Comparison of ENCODE assay signal across 8 cellular contexts in the genomic region with DNA sequence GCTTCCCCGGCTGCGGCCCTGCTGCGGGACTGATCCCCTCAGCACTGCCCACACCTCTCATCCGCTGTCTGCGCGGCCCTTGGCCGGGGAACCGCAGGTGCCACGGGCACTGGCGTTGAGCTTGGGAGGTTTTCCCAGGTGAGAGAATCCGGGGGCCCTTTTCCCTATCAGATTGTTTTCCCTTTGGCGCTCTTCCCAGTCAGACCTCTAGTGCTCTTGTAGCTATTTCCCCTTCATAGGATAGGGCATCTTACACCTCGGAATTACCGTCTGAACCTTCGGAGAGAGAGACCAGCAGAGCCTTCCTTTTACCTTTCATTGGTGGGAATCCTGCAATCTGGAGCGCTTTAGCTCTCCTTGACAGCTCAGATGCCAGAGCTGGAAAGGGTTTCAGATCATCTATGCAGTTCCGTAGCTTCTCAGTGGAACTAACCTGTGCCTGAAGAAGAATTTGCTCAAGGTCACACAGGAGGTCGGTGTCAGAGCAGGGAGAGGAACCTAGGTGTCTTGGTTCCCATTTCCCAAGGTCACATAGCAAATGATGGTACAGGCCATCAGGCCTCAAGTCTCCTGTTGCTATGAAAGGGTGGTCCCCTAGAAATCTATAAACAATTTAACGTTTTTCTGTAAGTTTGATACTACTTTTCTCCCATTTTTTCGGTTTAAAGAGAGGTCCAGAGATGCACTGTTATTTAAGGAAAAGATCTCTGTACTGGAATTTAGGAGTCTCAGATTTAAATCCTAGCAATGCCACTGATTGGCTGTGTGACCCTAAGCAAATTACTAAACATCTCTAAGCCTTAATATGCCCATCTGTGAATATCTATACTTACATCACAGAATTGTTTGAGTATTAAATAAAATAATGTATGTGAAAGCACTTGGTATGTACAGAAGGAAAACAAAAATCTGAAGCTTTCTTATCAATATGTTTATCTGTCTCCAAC. TPM values are rescaled to one million over a fixed set of nuclear protein-coding genes. Genes with fewer than 3 reads are reported as not detected.
DNase-seq lines count a peak whose midpoint lies in the region; ATAC-seq lines count a peak whose summit lies in the region.

No MANE protein-coding gene starts in this region.

- H3K9me3 Mint-ChIP-seq in T-helper 1 cell treated with Interleukin-12 subunit alpha and Interleukin-12 subunit beta and Interleukin-4 antibody, amounts not matched to agents 30 μg/mL and 1 μg/mL, for 36 hours = no peaks in the 10 kb centered on the region
- H3K9me3 Mint-ChIP-seq in IgD-negative memory B cell = no peaks in the 10 kb centered on the region
- H3K9me3 Mint-ChIP-seq in activated CD4-positive, alpha-beta memory T cell treated with anti-CD3 and anti-CD28 coated beads for 36 hours = no peaks in the 10 kb centered on the region

- DNase-seq in T-helper 1 cell (no peak), left cardiac atrium (no peak), renal cortical epithelial cell (ENCODE audit: low read depth) (peak; percentile 23), GDM1 (lab: John Stamatoyannopoulos, UW) (no peak)
- no peak for DNase-seq in activated CD4-positive, alpha-beta memory T cell treated with anti-CD3 and anti-CD28 coated beads for 36 hours
- DNase-seq in stimulated activated CD4-positive, alpha-beta T cell treated with anti-CD3 and anti-CD28 coated beads, Interleukin-1b, Interleukin-23, amount 100 ng/mL, for 48 hours = no peak

- peak overlapping the region; percentile 86 for H3K27ac Mint-ChIP-seq in T-helper 1 cell treated with Interleukin-12 subunit alpha and Interleukin-12 subunit beta and Interleukin-4 antibody, amounts not matched to agents 30 μg/mL and 1 μg/mL, for 36 hours
- H3K27ac Mint-ChIP-seq in IgD-negative memory B cell = peak overlapping the region; percentile 89 to 96 (median 96)
- peak overlapping the region; percentile 45 for H3K27ac Mint-ChIP-seq in activated CD4-positive, alpha-beta memory T cell treated with anti-CD3 and anti-CD28 coated beads for 36 hours

- POLR2A ChIA-PET in activated CD4-positive, alpha-beta memory T cell treated with anti-CD3 and anti-CD28 coated beads for 36 hours (lab: Charles Lee) = interaction anchor here (0.7 to 1.8 kb wide), 5 partner anchors 11 to 365 kb away, joined by 3 to 6 read pairs (median 3); no protein-coding TSS in a partner anchor

- peaks cover 19% of the 10 kb centered on the region for H3K36me3 Mint-ChIP-seq in T-helper 1 cell treated with Interleukin-12 subunit alpha and Interleukin-12 subunit beta and Interleukin-4 antibody, amounts not matched to agents 30 μg/mL and 1 μg/mL, for 36 hours (ENCODE audit: low read depth)
- no peaks in the 10 kb centered on the region for H3K36me3 Mint-ChIP-seq in IgD-negative memory B cell
- peaks cover 5% of the 10 kb centered on the region for H3K36me3 Mint-ChIP-seq in activated CD4-positive, alpha-beta memory T cell treated with anti-CD3 and anti-CD28 coated beads for 36 hours

- peaks cover 38% of the 10 kb centered on the region for H3K4me1 Mint-ChIP-seq in T-helper 1 cell treated with Interleukin-12 subunit alpha and Interleukin-12 subunit beta and Interleukin-4 antibody, amounts not matched to agents 30 μg/mL and 1 μg/mL, for 36 hours (ENCODE audit: low read depth)
- H3K4me1 Mint-ChIP-seq in IgD-negative memory B cell = peaks cover 27 to 40% (median 31%) of the 10 kb centered on the region in 3 donors
- peaks cover 40% of the 10 kb centered on the region for H3K4me1 Mint-ChIP-seq in activated CD4-positive, alpha-beta memory T cell treated with anti-CD3 and anti-CD28 coated beads for 36 hours (ENCODE audit: low read depth)

- intact Hi-C loops in activated CD4-positive, alpha-beta memory T cell treated with anti-CD3 and anti-CD28 coated beads for 36 hours (cut with micrococcal nuclease) = loop anchor here (1.0 to 5.0 kb wide), 3 partner anchors 17 to 287 kb away; a partner anchor contains a TSS
- intact Hi-C loops in left cardiac atrium (cut with DNase I) = no loop called here

- CTCF ChIA-PET in activated CD4-positive, alpha-beta memory T cell treated with anti-CD3 and anti-CD28 coated beads for 36 hours (lab: Charles Lee) = interaction anchor here (0.9 to 3.7 kb wide), 8 partner anchors 18 to 601 kb away, joined by 3 to 22 read pairs (median 3); a partner anchor contains a TSS

- no peaks in the 10 kb centered on the region for H3K27me3 Mint-ChIP-seq in T-helper 1 cell treated with Interleukin-12 subunit alpha and Interleukin-12 subunit beta and Interleukin-4 antibody, amounts not matched to agents 30 μg/mL and 1 μg/mL, for 36 hours (ENCODE audit: low read depth)
- no peaks in the 10 kb centered on the region for H3K27me3 Mint-ChIP-seq in IgD-negative memory B cell
- H3K27me3 Mint-ChIP-seq in activated CD4-positive, alpha-beta memory T cell treated with anti-CD3 and anti-CD28 coated beads for 36 hours = no peaks in the 10 kb centered on the region

- peak overlapping the region; percentile 96 for H3K4me3 Mint-ChIP-seq in T-helper 1 cell treated with Interleukin-12 subunit alpha and Interleukin-12 subunit beta and Interleukin-4 antibody, amounts not matched to agents 30 μg/mL and 1 μg/mL, for 36 hours
- peak overlapping the region; percentile 95 to 98 (median 96) for H3K4me3 Mint-ChIP-seq in IgD-negative memory B cell
- peak overlapping the region; percentile 94 for H3K4me3 Mint-ChIP-seq in activated CD4-positive, alpha-beta memory T cell treated with anti-CD3 and anti-CD28 coated beads for 36 hours

- ATAC-seq in left cardiac atrium = peak; percentile 1

RNA-seq across cellular contexts. Expression of a gene that starts 0.9 kb away (rescaled TPM):
- polyA plus RNA-seq in IgD-negative memory B cell = 62.1 TPM
- total RNA-seq in activated CD4-positive, alpha-beta memory T cell treated with anti-CD3 and anti-CD28 coated beads for 36 hours = 100 to 1,000 TPM; 106 to 111 TPM
- total RNA-seq in left cardiac atrium (100 to 1,000 TPM; 353 to 512 TPM), renal cortical epithelial cell (47.2 and 96.3 TPM in 2 replicates)

RNA-seq across cellular contexts. Expression of a gene that starts 18.8 kb away (rescaled TPM):
- 5.7 TPM for polyA plus RNA-seq in IgD-negative memory B cell
- 1 to 10 TPM; 2.0 to 2.2 TPM for total RNA-seq in activated CD4-positive, alpha-beta memory T cell treated with anti-CD3 and anti-CD28 coated beads for 36 hours
- 10 to 100 TPM; 50.3 to 66.9 TPM for total RNA-seq in left cardiac atrium
- total RNA-seq in renal cortical epithelial cell = 8.2 and 16.7 TPM in 2 replicates

RNA-seq across cellular contexts. Expression of a gene that starts 57.7 kb away (rescaled TPM):
- polyA plus RNA-seq in IgD-negative memory B cell = not detected
- total RNA-seq in activated CD4-positive, alpha-beta memory T cell treated with anti-CD3 and anti-CD28 coated beads for 36 hours = not detected
- not detected for total RNA-seq in left cardiac atrium
- not detected in 2 replicates for total RNA-seq in renal cortical epithelial cell

Comparison
In these comparisons a context has a peak if more than half of its experiments do, and no peak if none do; other contexts are left out.
1. H3K27ac Mint-ChIP-seq: peak in every context shown above with its lines; median percentile 96 in IgD-negative memory B cell; 86 in T-helper 1 cell treated with Interleukin-12 subunit alpha and Interleukin-12 subunit beta and Interleukin-4 antibody, amounts not matched to agents 30 μg/mL and 1 μg/mL, for 36 hours; 45 in activated CD4-positive, alpha-beta memory T cell treated with anti-CD3 and anti-CD28 coated beads for 36 hours.